8 cellular contexts compared by ENCODE assay signal in the genomic region with DNA sequence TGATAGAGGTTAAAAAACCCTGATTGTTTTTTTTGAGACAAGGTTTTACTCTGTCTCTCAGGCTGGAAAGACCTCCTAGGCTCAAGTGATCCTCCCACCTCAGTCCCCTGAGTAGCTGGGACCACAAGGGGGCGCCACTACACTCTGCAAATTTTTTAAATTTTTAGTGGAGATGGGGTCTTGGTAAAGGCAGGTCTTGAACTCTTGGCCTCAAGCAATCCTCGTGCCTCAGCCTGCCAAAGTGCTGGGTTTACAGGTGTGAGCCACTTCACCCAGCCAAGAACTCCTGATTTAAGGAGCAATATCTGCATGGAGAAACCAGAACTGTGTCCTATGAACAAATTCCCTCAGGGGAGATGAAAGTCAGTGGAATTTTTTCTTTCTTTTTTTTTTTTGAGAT. TPM values are rescaled to one million over a fixed set of nuclear protein-coding genes. Genes with fewer than 3 reads are reported as not detected.
DNase-seq lines count a peak whose midpoint lies in the region; ATAC-seq, FAIRE-seq and TF ChIP-seq lines count a peak whose summit lies in the region.

No MANE protein-coding gene starts in this region.

- DNase-seq in NCI-H345 (lab: John Stamatoyannopoulos, UW): peak; percentile 69
- no peak for DNase-seq in NCI-H345 treated with DMSO at 0.1 percent for 48 hours (lab: John Stamatoyannopoulos, UW; ENCODE audit: unreplicated experiment)
- peak; percentile 35 for DNase-seq in NCI-H748 treated with DMSO at 0.1 percent for 48 hours (lab: John Stamatoyannopoulos, UW)
- peak; percentile 17 to 62 for DNase-seq in activated CD8-positive, alpha-beta memory T cell treated with anti-CD3 and anti-CD28 coated beads for 1 hour (ENCODE audit: extremely low read depth in 1 of 2, low read depth in 1 of 2)
- DNase-seq in endothelial cell of umbilical vein (ENCODE audit: low read depth, low spot score): peak; percentile 48

- POLR2A ChIA-PET in endothelial cell of umbilical vein (lab: Charles Lee): no interaction called here

- H2AFZ ChIP-seq in endothelial cell of umbilical vein (ENCODE audit: low read depth, low read length) (no peak overlapping the region), parathyroid adenoma (no peak overlapping the region)

- H3K4me1 ChIP-seq in endothelial cell of umbilical vein (ENCODE audit: control insufficient read depth, extremely low read depth, insufficient read depth, low read length): peaks cover 8% of the 10 kb centered on the region
- no peaks in the 10 kb centered on the region for H3K4me1 ChIP-seq in parathyroid adenoma

- TF ChIP-seq CTCF in endothelial cell of umbilical vein (IDR thresholded peaks at IDR 0.05; ENCODE audit: extremely low read depth in 1 of 2, insufficient read depth in 1 of 2, low read depth in 1 of 2, low read length in 2 of 2) (peak; percentile 78 to 86), parathyroid adenoma (IDR thresholded peaks at IDR 0.05) (peak; percentile 61)

- BruUV-seq in endothelial cell of umbilical vein (replicated peaks; lab: Mats Ljungman, UMichigan): no TSS peak

- H3K27ac ChIP-seq in endothelial cell of umbilical vein (ENCODE audit: insufficient read depth, low read depth, low read length) (no peak overlapping the region), parathyroid adenoma (no peak overlapping the region)

- TF ChIP-seq POLR2A in endothelial cell of umbilical vein (IDR thresholded peaks at IDR 0.05; ENCODE audit: low read depth, low read length): no peak

- no peak overlapping the region for H3K4me2 ChIP-seq in endothelial cell of umbilical vein (ENCODE audit: insufficient read depth, low read length)
- H3K4me2 ChIP-seq in parathyroid adenoma (ENCODE audit: low read length): no peak overlapping the region

- intact Hi-C loops in endothelial cell of umbilical vein (cut with micrococcal nuclease): loop anchor here (1.0 to 2.0 kb wide), 3 partner anchors 660 to 769 kb away; no protein-coding TSS in a partner anchor

- no peak overlapping the region for H3K4me3 ChIP-seq in endothelial cell of umbilical vein (replicated peaks in 1 of 3; ENCODE audit: insufficient read depth in 1 of 3, low read depth in 1 of 3, low read length in 3 of 3)
- no peak overlapping the region for H3K4me3 ChIP-seq in parathyroid adenoma (ENCODE audit: low read depth, low read length)

- ATAC-seq in HG02981 (IDR thresholded peaks at IDR 0.05; ENCODE audit: unreplicated experiment) (no peak), HG02840 (IDR thresholded peaks at IDR 0.05; ENCODE audit: low FRiP score, unreplicated experiment) (no peak)

- no peaks in the 10 kb centered on the region for H4K20me1 ChIP-seq in endothelial cell of umbilical vein (replicated peaks; ENCODE audit: control insufficient read depth, extremely low read depth, insufficient read depth, low read length)

- no peaks in the 10 kb centered on the region for H3K79me2 ChIP-seq in endothelial cell of umbilical vein (ENCODE audit: control insufficient read depth, insufficient read depth, low read length)
- no peaks in the 10 kb centered on the region for H3K79me2 ChIP-seq in parathyroid adenoma

- H3K27me3 ChIP-seq in endothelial cell of umbilical vein (ENCODE audit: control insufficient read depth in 2 of 2, insufficient read depth in 2 of 2, low read length in 2 of 2) (no peaks in the 10 kb centered on the region), parathyroid adenoma (ENCODE audit: control insufficient read depth, insufficient read depth, low read length) (no peaks in the 10 kb centered on the region)

- H3K9ac ChIP-seq in endothelial cell of umbilical vein (replicated peaks; ENCODE audit: extremely low read depth, insufficient read depth, low read length): no peak overlapping the region
- no peak overlapping the region for H3K9ac ChIP-seq in parathyroid adenoma

- CTCF ChIA-PET in endothelial cell of umbilical vein (lab: Charles Lee): interaction anchor here (0.7 to 3.3 kb wide), 17 partner anchors 9 to 769 kb away, joined by 3 to 33 read pairs (median 4); no protein-coding TSS in a partner anchor

- no peaks in the 10 kb centered on the region for H3K36me3 ChIP-seq in endothelial cell of umbilical vein (ENCODE audit: control insufficient read depth in 2 of 2, extremely low read depth in 1 of 2, insufficient read depth in 2 of 2, low read length in 2 of 2)
- no peaks in the 10 kb centered on the region for H3K36me3 ChIP-seq in parathyroid adenoma (ENCODE audit: control insufficient read depth, insufficient read depth, low read length)

- FAIRE-seq in endothelial cell of umbilical vein (lab: Jason Lieb, UNC): peak; percentile 83

- no peaks in the 10 kb centered on the region for H3K9me1 ChIP-seq in endothelial cell of umbilical vein (replicated peaks; ENCODE audit: control insufficient read depth, extremely low read depth, insufficient read depth, low read length)

- dilution Hi-C loops in endothelial cell of umbilical vein (cut with MboI; ENCODE audit: extremely low pct_ligation_motif_present, low sequenced_read_pairs): no loop called here

- H3K9me3 ChIP-seq in endothelial cell of umbilical vein (replicated peaks; ENCODE audit: control insufficient read depth, insufficient read depth, low read length): no peaks in the 10 kb centered on the region
- H3K9me3 ChIP-seq in parathyroid adenoma (ENCODE audit: control insufficient read depth, low read length): no peaks in the 10 kb centered on the region

TF ChIP-seq in endothelial cell of umbilical vein, 7 proteins besides CTCF, POLR2A, EP300 and RAD21:
- TF ChIP-seq GATA2 (IDR thresholded peaks at IDR 0.05; ENCODE audit: insufficient read depth, insufficient read length, low read depth, low read length) (no peak), EZH2 (IDR thresholded peaks at IDR 0.05; ENCODE audit: borderline replicate concordance, low read depth, low read length, severe bottlenecking) (no peak), FOS (IDR thresholded peaks at IDR 0.05; ENCODE audit: borderline replicate concordance, insufficient read depth, low read length) (no peak), POLR2AphosphoS5 (IDR thresholded peaks at IDR 0.05; ENCODE audit: insufficient read depth, low read depth, low read length) (no peak), MYC (IDR thresholded peaks at IDR 0.05; ENCODE audit: low read depth, low read length) (no peak), JUN (IDR thresholded peaks at IDR 0.05; ENCODE audit: borderline replicate concordance, insufficient read depth, insufficient read length, low read depth) (no peak)
- TF ChIP-seq, protein P1, sequence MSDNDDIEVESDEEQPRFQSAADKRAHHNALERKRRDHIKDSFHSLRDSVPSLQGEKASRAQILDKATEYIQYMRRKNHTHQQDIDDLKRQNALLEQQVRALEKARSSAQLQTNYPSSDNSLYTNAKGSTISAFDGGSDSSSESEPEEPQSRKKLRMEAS (IDR thresholded peaks at IDR 0.05; ENCODE audit: insufficient read depth, insufficient read length): no peak
TF ChIP-seq in endothelial cell of umbilical vein: peak in this region for 0.

RNA-seq across cellular contexts. Expression of a gene that starts 7.3 kb away (rescaled TPM):
- total RNA-seq in endothelial cell of umbilical vein: 28.6 and 31.3 TPM in 2 replicates
- polyA plus RNA-seq in endothelial cell of umbilical vein: 12.8 and 14.9 TPM in 2 replicates
- polyA plus RNA-seq in endothelial cell of umbilical vein (2011; cell fraction: cytosol; rRNA removed): 14.3 and 16.3 TPM in 2 replicates
- polyA plus RNA-seq in endothelial cell of umbilical vein (2011; cell fraction: nucleus; rRNA removed): 31.8 and 33.4 TPM in 2 replicates
- 19.4 and 24.4 TPM in 2 replicates for polyA plus RNA-seq in endothelial cell of umbilical vein (2012)
- 48.3 and 50.1 TPM in 2 replicates for polyA minus RNA-seq in endothelial cell of umbilical vein
- 25.3 TPM for polyA minus RNA-seq in endothelial cell of umbilical vein (2011; cell fraction: cytosol; rRNA and poly(A)+ RNA removed)
- 18.3 and 19.4 TPM in 2 replicates for polyA minus RNA-seq in endothelial cell of umbilical vein (2011; cell fraction: nucleus; rRNA and poly(A)+ RNA removed)

RNA-seq across cellular contexts. Expression of a gene that starts 11.9 kb away (rescaled TPM):
- 26.5 and 27.2 TPM in 2 replicates for total RNA-seq in endothelial cell of umbilical vein
- 28.9 and 31.6 TPM in 2 replicates for polyA plus RNA-seq in endothelial cell of umbilical vein
- polyA plus RNA-seq in endothelial cell of umbilical vein (2011; cell fraction: cytosol; rRNA removed): 32.9 and 36.0 TPM in 2 replicates
- polyA plus RNA-seq in endothelial cell of umbilical vein (2011; cell fraction: nucleus; rRNA removed): 34.7 and 35.6 TPM in 2 replicates
- 18.0 and 23.1 TPM in 2 replicates for polyA plus RNA-seq in endothelial cell of umbilical vein (2012)
- polyA minus RNA-seq in endothelial cell of umbilical vein: 24.2 and 25.2 TPM in 2 replicates
- 13.6 TPM for polyA minus RNA-seq in endothelial cell of umbilical vein (2011; cell fraction: cytosol; rRNA and poly(A)+ RNA removed)
- 9.9 and 18.0 TPM in 2 replicates for polyA minus RNA-seq in endothelial cell of umbilical vein (2011; cell fraction: nucleus; rRNA and poly(A)+ RNA removed)
